In the genomic region with DNA sequence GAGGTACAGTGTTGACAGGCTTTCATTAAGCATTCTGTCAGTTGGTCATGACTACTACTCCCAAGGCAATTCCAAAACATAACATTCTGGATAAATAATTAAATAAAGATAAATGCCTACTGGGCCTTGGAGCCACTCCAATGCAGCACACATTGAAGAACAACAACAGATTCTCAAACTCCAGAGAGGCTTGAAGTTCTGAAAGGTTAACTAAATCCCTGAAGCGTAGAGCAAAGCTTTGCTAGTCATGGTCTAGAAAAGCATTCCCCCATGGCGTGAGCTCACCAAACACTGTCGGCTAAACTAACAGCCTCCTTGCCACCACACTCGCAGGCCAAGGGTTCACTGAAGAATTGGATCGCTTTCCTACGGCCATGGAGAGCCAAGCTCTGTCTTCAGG, we compare ENCODE assay signal across 21 cellular contexts.
"Had no signal": no experiment of that assay in that cellular context is flagged by ENCODE, and none has a peak within 500 bp of the region (broad histone marks: within the 10 kb centered on the region; RNA-seq: fewer than 3 reads in every experiment).

No MANE protein-coding gene starts in this region.

- H3K36me3 Mint-ChIP-seq: immature natural killer cell, memory B cell had no signal

- H3K4me3 Mint-ChIP-seq: dendritic cell treated with granulocyte-macrophage colony-stimulating factor and Interleukin-4, amounts not matched to agents 40 ng/mL and 50 ng/mL, for 4 days; effector memory CD8-positive, alpha-beta T cell; immature natural killer cell; memory B cell; nephron progenitor cell had no signal

- H3K4me1 Mint-ChIP-seq: immature natural killer cell, memory B cell, nephron progenitor cell had no signal

- H3K27ac ChIP-seq: epithelial cell of prostate, esophagus squamous epithelium, gastroesophageal sphincter, left lung, lower lobe of right lung, parathyroid adenoma, prostate gland, tibial nerve, upper lobe of right lung had no signal

- H3K4me3 ChIP-seq: esophagus squamous epithelium, gastroesophageal sphincter, left lung, lower lobe of right lung, prostate gland, tibial nerve, upper lobe of right lung had no signal

- ATAC-seq: effector memory CD8-positive, alpha-beta T cell; gastroesophageal sphincter; left lung; lower lobe of right lung; sciatic nerve; upper lobe of right lung had no signal

- H2AFZ ChIP-seq: parathyroid adenoma had no signal

- DNase-seq: cerebellar nuclear complex; effector memory CD8-positive, alpha-beta T cell; esophagus squamous epithelium; foreskin fibroblast; immature natural killer cell; left lung; lower lobe of right lung; midbrain; nephron progenitor cell; retina; stimulated activated CD4-positive, alpha-beta T cell treated with anti-CD3 and anti-CD28 coated beads, Interleukin-2, amount 100 ng/mL, for 24 hours; stimulated activated naive CD4-positive, alpha-beta T cell treated with Interleukin-2 at 50 U/mL for 16 hours; upper lobe of right lung had no signal

- H3K9me3 Mint-ChIP-seq: dendritic cell treated with granulocyte-macrophage colony-stimulating factor and Interleukin-4, amounts not matched to agents 40 ng/mL and 50 ng/mL, for 4 days; immature natural killer cell; memory B cell; nephron progenitor cell had no signal

- H3K79me2 ChIP-seq: parathyroid adenoma had no signal

- H3K27ac Mint-ChIP-seq: dendritic cell treated with granulocyte-macrophage colony-stimulating factor and Interleukin-4, amounts not matched to agents 40 ng/mL and 50 ng/mL, for 4 days; effector memory CD8-positive, alpha-beta T cell; immature natural killer cell; memory B cell; nephron progenitor cell had no signal

- H3K36me3 ChIP-seq: esophagus squamous epithelium, gastroesophageal sphincter, left lung, lower lobe of right lung, prostate gland, tibial nerve, upper lobe of right lung had no signal

- H3K4me1 ChIP-seq: esophagus squamous epithelium, gastroesophageal sphincter, left lung, lower lobe of right lung, parathyroid adenoma, prostate gland, tibial nerve, upper lobe of right lung had no signal

- H3K9me3 ChIP-seq: esophagus squamous epithelium, gastroesophageal sphincter, left lung, lower lobe of right lung, prostate gland, tibial nerve, upper lobe of right lung had no signal
